Comparison of ENCODE assay signal across 11 cellular contexts in the genomic region with DNA sequence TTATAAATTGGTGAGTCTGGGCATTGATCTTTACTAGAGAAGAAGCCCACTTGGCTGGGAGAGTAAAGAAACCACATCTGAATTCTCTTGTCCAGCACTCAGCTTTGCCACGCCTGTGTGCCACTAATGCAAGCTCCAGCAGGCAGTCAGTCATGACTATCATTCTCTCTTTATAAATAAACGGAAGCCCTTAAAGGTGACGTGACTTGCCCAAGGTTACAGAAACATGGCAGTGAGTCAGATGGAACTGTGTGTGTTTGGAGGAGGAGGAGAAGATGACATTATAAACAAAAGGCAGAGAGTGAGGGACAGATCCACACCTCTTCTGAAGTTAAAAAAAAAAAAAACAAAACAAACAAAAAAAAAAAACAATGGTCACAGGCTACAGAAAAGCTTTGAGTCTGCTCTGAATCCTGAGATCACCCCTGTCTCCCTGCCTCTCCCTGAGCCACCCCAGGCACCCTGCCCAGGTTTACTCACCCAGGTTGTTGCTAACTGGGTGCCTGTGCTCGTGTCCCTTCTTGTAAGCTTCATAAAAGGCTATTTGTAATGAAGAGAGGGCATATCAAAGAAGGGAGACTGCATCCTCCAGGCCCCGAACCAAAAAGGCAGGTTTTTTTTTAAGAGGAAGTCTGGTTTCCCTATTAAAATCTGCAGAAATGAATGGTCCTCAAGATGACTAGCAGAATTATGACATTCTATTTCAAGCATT.
DNase-seq lines count a peak whose midpoint lies in the region; ATAC-seq, FAIRE-seq and TF ChIP-seq lines count a peak whose summit lies in the region.
"Had no signal": no experiment of that assay in that cellular context is flagged by ENCODE, and none has a peak within 500 bp of the region (broad histone marks: within the 10 kb centered on the region; RNA-seq: fewer than 3 reads in every experiment).

No MANE protein-coding gene starts in this region.

- H3K27me3 ChIP-seq in upper lobe of right lung, result no peaks in the 10 kb centered on the region

- intact Hi-C loops in upper lobe of right lung (cut with DNase I), result no loop called here

- H3K27ac ChIP-seq in 22Rv1, result peak overlapping the region; percentile 50
- H3K27ac ChIP-seq in upper lobe of right lung, result no peak overlapping the region

- no peaks in the 10 kb centered on the region for H3K4me1 ChIP-seq in upper lobe of right lung

- H3K36me3 ChIP-seq in upper lobe of right lung, result no peaks in the 10 kb centered on the region

- TF ChIP-seq CTCF in 22Rv1 (IDR thresholded peaks at IDR 0.05), result no peak
- no peak for TF ChIP-seq CTCF in choroid plexus epithelial cell (conservative IDR thresholded peaks at IDR 0.05; ENCODE audit: low read depth, low read length)
- no peak for TF ChIP-seq CTCF in upper lobe of right lung (IDR thresholded peaks at IDR 0.05)

- H3K4me3 ChIP-seq in choroid plexus epithelial cell (ENCODE audit: low read depth, low read length) (no peak overlapping the region), upper lobe of right lung (no peak overlapping the region)

- FAIRE-seq in HTR-8/SVneo (lab: Jason Lieb, UNC), result peak; percentile 90

- DNase-seq in HTR-8/SVneo (ENCODE audit: insufficient read length, low spot score) (peak; percentile 50), choroid plexus epithelial cell (ENCODE audit: low read depth) (peak; percentile 65), lung microvascular endothelial cell (ENCODE audit: low read depth in 2 of 2) (peak; percentile 70 to 87), upper lobe of right lung (no peak), OCI-M2 (lab: John Stamatoyannopoulos, UW; ENCODE audit: unreplicated experiment) (no peak)
- DNase-seq: CD4-positive, CD25-positive, alpha-beta regulatory T cell; NK-92 treated with Interleukin-12 subunit alpha and Interleukin-12 subunit beta, amount 100 ng/mL, for 24 hours; stimulated activated CD4-positive, alpha-beta T cell treated with anti-CD3 and anti-CD28 coated beads, Interleukin-12 subunit alpha, Interleukin-12 subunit beta, amount 100 ng/mL, for 4 hours had no signal

- H3K9me3 ChIP-seq in upper lobe of right lung, result no peaks in the 10 kb centered on the region

- ATAC-seq in GM18858 (IDR thresholded peaks at IDR 0.05; ENCODE audit: unreplicated experiment) (no peak), upper lobe of right lung (no peak), GM19463 (IDR thresholded peaks at IDR 0.05; ENCODE audit: unreplicated experiment) (no peak)

Comparison
In these comparisons a context has a peak if more than half of its experiments do, and no peak if none do; other contexts are left out.
1. DNase-seq: peak in HTR-8/SVneo (single experiment), choroid plexus epithelial cell (single experiment) and lung microvascular endothelial cell (2 of 2); none in upper lobe of right lung (single experiment) and OCI-M2 (single experiment).